ENCODE assay signal across 9 cellular contexts in the genomic region with DNA sequence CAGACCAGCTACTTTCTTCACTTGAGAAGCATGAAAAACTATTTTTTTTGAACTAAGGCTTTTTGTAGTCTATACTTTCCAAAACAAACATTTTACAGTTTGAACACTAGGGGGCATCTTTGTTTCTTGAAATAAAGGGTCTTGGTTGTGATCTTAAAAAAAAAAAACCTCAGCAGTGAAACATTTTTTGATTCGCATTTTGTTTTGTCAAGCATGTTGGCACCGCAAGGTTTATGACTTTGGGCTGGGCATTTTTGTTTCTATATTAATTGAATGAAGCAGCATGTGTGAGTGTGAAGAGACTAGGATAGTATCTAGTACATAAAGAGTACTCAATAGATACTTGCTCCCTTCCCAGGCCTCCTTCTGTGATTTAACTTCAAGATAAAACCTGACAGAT. TPM values are rescaled to one million over a fixed set of nuclear protein-coding genes. Genes with fewer than 3 reads are reported as not detected.
DNase-seq lines count a peak whose midpoint lies in the region; ATAC-seq and TF ChIP-seq lines count a peak whose summit lies in the region.
"Had no signal": no experiment of that assay in that cellular context is flagged by ENCODE, and none has a peak within 500 bp of the region (broad histone marks: within the 10 kb centered on the region; RNA-seq: fewer than 3 reads in every experiment).

No MANE protein-coding gene starts in this region.

- TF ChIP-seq CTCF in CD14-positive monocyte (IDR thresholded peaks at IDR 0.05): peak; percentile 75
- TF ChIP-seq CTCF in brain (conservative IDR thresholded peaks at IDR 0.05): peak; percentile 68 to 79
- peak; percentile 53 to 70 (median 59) for TF ChIP-seq CTCF in uterus (IDR thresholded peaks at IDR 0.05)

- H3K9ac ChIP-seq in GM23248: 0 out of 2 replicates have a peak overlapping the region, but pooled peaks have one; percentile 16

- H3K4me1 Mint-ChIP-seq in CD14-positive monocyte (peaks cover 9% of the 10 kb centered on the region), brain (peaks cover 52% of the 10 kb centered on the region)

- H3K4me3 ChIP-seq in GM23248: no peak overlapping the region
- no peak overlapping the region for H3K4me3 ChIP-seq in uterus

- H3K36me3 Mint-ChIP-seq in CD14-positive monocyte (peaks cover 10 to 21% of the 10 kb centered on the region in 2 donors), brain (peaks cover 29% of the 10 kb centered on the region)

- DNase-seq in CD14-positive monocyte (ENCODE audit: low spot score) (no peak), GM23248 (peak; percentile 68), NCI-H526 (lab: John Stamatoyannopoulos, UW) (peak; percentile 4 to 59), left kidney (ENCODE audit: low read depth, low spot score) (peak; percentile 75), uterus (no peak)

- H2AFZ ChIP-seq in GM23248: peak overlapping the region; percentile 38; the same call in 1 of the 2 replicates

- H3K27me3 ChIP-seq in GM23248 (replicated peaks; ENCODE audit: insufficient read depth) (no peaks in the 10 kb centered on the region), uterus (no peaks in the 10 kb centered on the region)

- no peak overlapping the region for H3K27ac ChIP-seq in GM23248
- peak overlapping the region; percentile 56 to 57 for H3K27ac ChIP-seq in uterus
- H3K27ac ChIP-seq: HL-60 had no signal

- no peak for TF ChIP-seq POLR2A in uterus (IDR thresholded peaks at IDR 0.05)

- H3F3A ChIP-seq in GM23248 (ENCODE audit: insufficient read depth): peaks cover 13% of the 10 kb centered on the region; the same call in 1 of the 2 replicates

- H3K36me3 ChIP-seq in GM23248 (ENCODE audit: low read depth) (peaks cover 2% of the 10 kb centered on the region; the same call in 1 of the 2 replicates), uterus (no peaks in the 10 kb centered on the region)

- no peaks in the 10 kb centered on the region for H3K9me3 Mint-ChIP-seq in CD14-positive monocyte
- H3K9me3 Mint-ChIP-seq in brain: no peaks in the 10 kb centered on the region

- WGBS in GM23248 (ENCODE audit: low coverage in 1 of 2, low lambda C conversion rate in 2 of 2, missing lambda C conversion rate in 2 of 2), 2 experiments: 2 to 3% methylated on average over 2 of the region's 2 CpGs

- H3K9me2 ChIP-seq in GM23248 (ENCODE audit: insufficient read depth): no peaks in the 10 kb centered on the region

- in situ Hi-C loops in GM23248 (cut with MboI): no loop called here

- H3K79me2 ChIP-seq in GM23248 (ENCODE audit: insufficient read depth): no peaks in the 10 kb centered on the region

- no peaks in the 10 kb centered on the region for H4K20me1 ChIP-seq in GM23248 (ENCODE audit: insufficient read depth)

- intact Hi-C loops in CD14-positive monocyte (cut with micrococcal nuclease): loop anchor here (5.0 to 10.0 kb wide), 2 partner anchors 412 to 739 kb away; no protein-coding TSS in a partner anchor
- intact Hi-C loops in uterus (cut with DNase I; ENCODE audit: low total_unique reads): no loop called here

- H3K9me3 ChIP-seq in GM23248 (ENCODE audit: low read depth): no peaks in the 10 kb centered on the region
- no peaks in the 10 kb centered on the region for H3K9me3 ChIP-seq in uterus

- no peak overlapping the region for H3K4me3 Mint-ChIP-seq in CD14-positive monocyte
- H3K4me3 Mint-ChIP-seq in brain: peak overlapping the region in 3 of 5 experiments; percentile 6 to 59 (median 29)

- no peaks in the 10 kb centered on the region for H3K27me3 Mint-ChIP-seq in CD14-positive monocyte (ENCODE audit: low read depth in 3 of 3)
- H3K27me3 Mint-ChIP-seq in brain: no peaks in the 10 kb centered on the region

- H3K4me1 ChIP-seq in GM23248 (ENCODE audit: insufficient read depth) (peaks cover 34% of the 10 kb centered on the region), uterus (peaks cover 3 to 4% of the 10 kb centered on the region in 2 donors)

- H3K27ac Mint-ChIP-seq in CD14-positive monocyte: no peak overlapping the region
- peak overlapping the region in 4 of 5 experiments; percentile 66 to 84 (median 80) for H3K27ac Mint-ChIP-seq in brain

- no peak overlapping the region for H3K4me2 ChIP-seq in GM23248 (ENCODE audit: unreplicated experiment)

- ATAC-seq in GM18907 (IDR thresholded peaks at IDR 0.05; ENCODE audit: unreplicated experiment) (no peak), HG03039 (IDR thresholded peaks at IDR 0.05; ENCODE audit: unreplicated experiment) (no peak)

RNA-seq across cellular contexts. Expression of a gene that starts 31.6 kb away (rescaled TPM):
- not detected for polyA plus RNA-seq in CD14-positive monocyte
- not detected in 2 replicates for total RNA-seq in GM23248 (2014; rRNA removed; shearing (Covaris generic))
- not detected in 2 replicates for polyA plus RNA-seq in GM23248 (2016; fragmentation: Nextera tagmentation; extraction: Ambion mirVana)
- not detected for polyA plus RNA-seq in brain (ENCODE audit: insufficient read depth, low read depth, low replicate concordance)
- under 1 TPM in 1 of 4 donors, not detected in 3; 0.55 TPM for total RNA-seq in uterus

Comparison
In these comparisons a context has a peak if more than half of its experiments do, and no peak if none do; other contexts are left out.
1. DNase-seq: peak in GM23248 (single experiment), NCI-H526 (2 of 2) and left kidney (single experiment); none in CD14-positive monocyte (single experiment) and uterus (0 of 2).
2. H3K27ac Mint-ChIP-seq: peak in brain (4 of 5); none in CD14-positive monocyte (0 of 7).
3. H3K4me3 Mint-ChIP-seq: peak in brain (3 of 5); none in CD14-positive monocyte (0 of 2).
4. Peak in every context shown above with its lines, with median percentiles within 50 percentile points of each other: CTCF ChIP-seq.